In genomic region chr4:180081072-180081471, GRCh38 we compare ENCODE assay signal across 18 cellular contexts.
A peak's percentile ranks its signal among the peaks of the same experiment; 100 is the strongest.
DNase-seq lines count a peak whose midpoint lies in the region; ATAC-seq, FAIRE-seq and TF ChIP-seq lines count a peak whose summit lies in the region.
"Had no signal": no experiment of that assay in that cellular context is flagged by ENCODE, and none has a peak within 500 bp of the region (broad histone marks: within the 10 kb centered on the region; RNA-seq: fewer than 3 reads in every experiment).

No MANE protein-coding gene starts in this region.

- H3K27me3 ChIP-seq in pancreas: no peaks in the 10 kb centered on the region
- H3K27me3 ChIP-seq: BE2C had no signal

- WGBS in pancreas, 2 donors: 7 to 13% methylated on average over 2 of the region's 2 CpGs

- no peaks in the 10 kb centered on the region for H3K36me3 ChIP-seq in pancreas
- H3K36me3 ChIP-seq: BE2C, HAP-1 had no signal

- peaks cover 0 to 11% (median 8%) of the 10 kb centered on the region in 3 donors for H3K4me1 ChIP-seq in pancreas
- H3K4me1 ChIP-seq: A549, HAP-1 had no signal

- no peaks in the 10 kb centered on the region for H3K9me3 ChIP-seq in pancreas
- H3K9me3 ChIP-seq: A549, BE2C, HAP-1 had no signal

- peak; percentile 99 for ATAC-seq in left colon
- ATAC-seq in pancreas: peak in 3 of 4 donors; percentile 50 to 86 (median 59)
- ATAC-seq in HG02840 (IDR thresholded peaks at IDR 0.05; ENCODE audit: low FRiP score, unreplicated experiment): no peak
- ATAC-seq: A549, HepG2 had no signal

- intact Hi-C loops in left colon (cut with DNase I, micrococcal nuclease): no loop called here
- intact Hi-C loops in pancreas (cut with DNase I): no loop called here

- H3K27ac ChIP-seq in pancreas: no peak overlapping the region
- H3K27ac ChIP-seq: A549, C4-2B had no signal

- DNase-seq in NCI-H146 (lab: John Stamatoyannopoulos, UW) (peak; percentile 5), left colon (no peak), pancreas (no peak), NCI-H2107 (lab: John Stamatoyannopoulos, UW) (no peak)
- no peak for DNase-seq in activated CD4-positive, CD25-positive, alpha-beta regulatory T cell treated with anti-CD3 and anti-CD28 coated beads, Interleukin-2, amount 50 U/mL, for 72 hours
- DNase-seq in activated T-cell treated with anti-CD3 and anti-CD28 coated beads, Interleukin-2, amount 50 U/mL, for 48 hours: no peak
- DNase-seq: BE2C; CD4-positive, alpha-beta memory T cell; DMS53; GF-D8 had no signal

- no peak for TF ChIP-seq CTCF in pancreas (IDR thresholded peaks at IDR 0.05)

- H3K4me3 ChIP-seq in pancreas: no peak overlapping the region
- H3K4me3 ChIP-seq: A549, HAP-1 had no signal

- FAIRE-seq in pancreas (lab: Jason Lieb, UNC): peak; percentile 9
- FAIRE-seq: A549, GM19239, H1, HepG2, HTR-8/SVneo had no signal
